Comparison of ENCODE assay signal across 8 cellular contexts in genomic region chr19:41870401-41870873, GRCh38. TPM values are rescaled to one million over a fixed set of nuclear protein-coding genes. Genes with fewer than 3 reads are reported as not detected.
A peak's percentile ranks its signal among the peaks of the same experiment; 100 is the strongest.
DNase-seq lines count a peak whose midpoint lies in the region; ATAC-seq, FAIRE-seq and TF ChIP-seq lines count a peak whose summit lies in the region.

No MANE protein-coding gene starts in this region.

- 94% methylated on average over 3 of the region's 3 CpGs; no CpG with 5 or more reads in 1 of the 2 experiments for WGBS in endodermal cell (ENCODE audit: insufficient coverage in 1 of 2, insufficient read length in 1 of 2), 2 experiments

- no peaks in the 10 kb centered on the region for H3K27me3 ChIP-seq in endodermal cell (ENCODE audit: control insufficient read depth, insufficient read depth, low read length, poor library complexity, severe bottlenecking)
- no peaks in the 10 kb centered on the region for H3K27me3 ChIP-seq in SJCRH30

- TF ChIP-seq CTCF in endodermal cell (conservative IDR thresholded peaks at IDR 0.05) = no peak

- H3K36me3 ChIP-seq in endodermal cell (ENCODE audit: control insufficient read depth, insufficient read depth, low read length) (peaks cover 57% of the 10 kb centered on the region), SJCRH30 (peaks cover 64% of the 10 kb centered on the region)

- H3K4me3 Mint-ChIP-seq in endodermal cell = no peak overlapping the region
- peak overlapping the region; percentile 62 to 72 for H3K4me3 Mint-ChIP-seq in stimulated activated naive B cell treated with anti-CD40 and anti-IgM and Interleukin-4, amounts not matched to agents 10 μg/mL and 1 μg/mL and 100 μg/mL, for 72 hours

- H3K9ac ChIP-seq in endodermal cell (ENCODE audit: extremely low read depth, low read length, poor library complexity, severe bottlenecking) = no peak overlapping the region

- peak; percentile 52 for DNase-seq in activated CD4-positive, alpha-beta T cell treated with anti-CD3 and anti-CD28 coated beads for 48 hours
- DNase-seq in activated CD4-positive, alpha-beta T cell treated with anti-CD3 and anti-CD28 coated beads for 4 hours = no peak
- DNase-seq in RPMI7951 (ENCODE audit: low read depth) = peak; percentile 35
- peak; percentile 59 for DNase-seq in endodermal cell
- DNase-seq in stimulated activated naive B cell treated with anti-CD40 and anti-IgM and Interleukin-4, amounts not matched to agents 10 μg/mL and 1 μg/mL and 100 μg/mL, for 72 hours = no peak
- no peak for DNase-seq in urothelium cell line (ENCODE audit: low spot score)
- no peak for DNase-seq in SJCRH30

- peaks cover 16% of the 10 kb centered on the region for H3K4me1 Mint-ChIP-seq in endodermal cell
- H3K4me1 Mint-ChIP-seq in stimulated activated naive B cell treated with anti-CD40 and anti-IgM and Interleukin-4, amounts not matched to agents 10 μg/mL and 1 μg/mL and 100 μg/mL, for 72 hours = peaks cover 54 to 88% of the 10 kb centered on the region in 2 donors

- no peaks in the 10 kb centered on the region for H3K27me3 Mint-ChIP-seq in endodermal cell (ENCODE audit: insufficient read depth)
- H3K27me3 Mint-ChIP-seq in stimulated activated naive B cell treated with anti-CD40 and anti-IgM and Interleukin-4, amounts not matched to agents 10 μg/mL and 1 μg/mL and 100 μg/mL, for 72 hours = no peaks in the 10 kb centered on the region

- no peak for FAIRE-seq in urothelium cell line (lab: Jason Lieb, UNC)

- peaks cover 4% of the 10 kb centered on the region for H3K4me1 ChIP-seq in endodermal cell (ENCODE audit: control insufficient read depth, insufficient read depth, low read length)
- peaks cover 4% of the 10 kb centered on the region for H3K4me1 ChIP-seq in SJCRH30

- no peaks in the 10 kb centered on the region for H3K9me3 Mint-ChIP-seq in endodermal cell
- no peaks in the 10 kb centered on the region for H3K9me3 Mint-ChIP-seq in stimulated activated naive B cell treated with anti-CD40 and anti-IgM and Interleukin-4, amounts not matched to agents 10 μg/mL and 1 μg/mL and 100 μg/mL, for 72 hours

- H3K27ac ChIP-seq in endodermal cell (ENCODE audit: low read depth, low read length) = no peak overlapping the region
- no peak overlapping the region for H3K27ac ChIP-seq in SJCRH30

- no peak overlapping the region for H3K27ac Mint-ChIP-seq in endodermal cell
- peak overlapping the region; percentile 90 for H3K27ac Mint-ChIP-seq in stimulated activated naive B cell treated with anti-CD40 and anti-IgM and Interleukin-4, amounts not matched to agents 10 μg/mL and 1 μg/mL and 100 μg/mL, for 72 hours

- no peak overlapping the region for H3K4me3 ChIP-seq in endodermal cell (ENCODE audit: low read length)
- no peak overlapping the region for H3K4me3 ChIP-seq in SJCRH30

- no peak for ATAC-seq in stimulated activated naive B cell treated with anti-CD40 and anti-IgM and Interleukin-4, amounts not matched to agents 10 μg/mL and 1 μg/mL and 100 μg/mL, for 72 hours (replicated peaks)
- ATAC-seq in HG03354 (IDR thresholded peaks at IDR 0.05; ENCODE audit: poor library complexity, severe bottlenecking, unreplicated experiment) = no peak

- peaks cover 50% of the 10 kb centered on the region for H3K36me3 Mint-ChIP-seq in endodermal cell (ENCODE audit: low read depth)
- H3K36me3 Mint-ChIP-seq in stimulated activated naive B cell treated with anti-CD40 and anti-IgM and Interleukin-4, amounts not matched to agents 10 μg/mL and 1 μg/mL and 100 μg/mL, for 72 hours = peaks cover 47 to 55% of the 10 kb centered on the region in 2 donors

- H3K9me3 ChIP-seq in endodermal cell (ENCODE audit: control insufficient read depth, low read length) = no peaks in the 10 kb centered on the region
- H3K9me3 ChIP-seq in SJCRH30 (replicated peaks) = no peaks in the 10 kb centered on the region

RNA-seq across cellular contexts. Expression of gene CD79A, which starts 6.6 kb away (rescaled TPM):
- total RNA-seq in RPMI7951 (2014; rRNA removed; shearing (Covaris generic)) = not detected in 2 replicates
- not detected for total RNA-seq in endodermal cell
- polyA plus RNA-seq in endodermal cell (2013, experiment 1 of 2) = 0.43 TPM
- 0.58 TPM for polyA plus RNA-seq in endodermal cell (2013, experiment 2 of 2)
- total RNA-seq in SJCRH30 (2014; rRNA removed; shearing (Covaris generic)) = 0.61 TPM in 1 of 2 replicates, not detected in the other

RNA-seq across cellular contexts. Expression of gene RPS19, which starts 10.4 kb away (rescaled TPM):
- total RNA-seq in RPMI7951 (2014; rRNA removed; shearing (Covaris generic)) = 1,675 and 2,627 TPM in 2 replicates
- 1,000 to 10,000 TPM; 2,321 to 2,418 TPM for total RNA-seq in endodermal cell
- 4,136 TPM for polyA plus RNA-seq in endodermal cell (2013, experiment 1 of 2)
- polyA plus RNA-seq in endodermal cell (2013, experiment 2 of 2) = 3,965 TPM
- 2,068 and 2,616 TPM in 2 replicates for total RNA-seq in SJCRH30 (2014; rRNA removed; shearing (Covaris generic))

RNA-seq across cellular contexts. Expression of gene ARHGEF1, which starts 12.5 kb away (rescaled TPM):
- total RNA-seq in RPMI7951 (2014; rRNA removed; shearing (Covaris generic)) = 23.4 and 28.2 TPM in 2 replicates
- total RNA-seq in endodermal cell = 100 to 1,000 TPM in 1 of 2 donors, 10 to 100 TPM in 1; 89.9 to 116 TPM
- polyA plus RNA-seq in endodermal cell (2013, experiment 1 of 2) = 48.7 TPM
- 35.1 TPM for polyA plus RNA-seq in endodermal cell (2013, experiment 2 of 2)
- 52.4 and 53.8 TPM in 2 replicates for total RNA-seq in SJCRH30 (2014; rRNA removed; shearing (Covaris generic))

RNA-seq across cellular contexts. Expression of gene DMRTC2, which starts 25.6 kb away (rescaled TPM):
- total RNA-seq in RPMI7951 (2014; rRNA removed; shearing (Covaris generic)) = not detected in 2 replicates
- not detected for total RNA-seq in endodermal cell
- polyA plus RNA-seq in endodermal cell (2013, experiment 1 of 2) = not detected
- polyA plus RNA-seq in endodermal cell (2013, experiment 2 of 2) = not detected
- not detected in 2 replicates for total RNA-seq in SJCRH30 (2014; rRNA removed; shearing (Covaris generic))

RNA-seq across cellular contexts. Expression of gene LYPD4, which starts 26.0 kb away (rescaled TPM):
- total RNA-seq in RPMI7951 (2014; rRNA removed; shearing (Covaris generic)) = not detected in 2 replicates
- not detected for total RNA-seq in endodermal cell
- polyA plus RNA-seq in endodermal cell (2013, experiment 1 of 2) = not detected
- polyA plus RNA-seq in endodermal cell (2013, experiment 2 of 2) = not detected
- total RNA-seq in SJCRH30 (2014; rRNA removed; shearing (Covaris generic)) = not detected in 2 replicates

Comparison
In these comparisons a context has a peak if more than half of its experiments do, and no peak if none do; other contexts are left out.
1. DNase-seq: peak in activated CD4-positive, alpha-beta T cell treated with anti-CD3 and anti-CD28 coated beads for 48 hours (single experiment), RPMI7951 (single experiment) and endodermal cell (single experiment); none in activated CD4-positive, alpha-beta T cell treated with anti-CD3 and anti-CD28 coated beads for 4 hours (0 of 2), stimulated activated naive B cell treated with anti-CD40 and anti-IgM and Interleukin-4, amounts not matched to agents 10 μg/mL and 1 μg/mL and 100 μg/mL, for 72 hours (single experiment), urothelium cell line (single experiment) and SJCRH30 (0 of 2).